ENCODE assay signal across 15 cellular contexts in the genomic region with DNA sequence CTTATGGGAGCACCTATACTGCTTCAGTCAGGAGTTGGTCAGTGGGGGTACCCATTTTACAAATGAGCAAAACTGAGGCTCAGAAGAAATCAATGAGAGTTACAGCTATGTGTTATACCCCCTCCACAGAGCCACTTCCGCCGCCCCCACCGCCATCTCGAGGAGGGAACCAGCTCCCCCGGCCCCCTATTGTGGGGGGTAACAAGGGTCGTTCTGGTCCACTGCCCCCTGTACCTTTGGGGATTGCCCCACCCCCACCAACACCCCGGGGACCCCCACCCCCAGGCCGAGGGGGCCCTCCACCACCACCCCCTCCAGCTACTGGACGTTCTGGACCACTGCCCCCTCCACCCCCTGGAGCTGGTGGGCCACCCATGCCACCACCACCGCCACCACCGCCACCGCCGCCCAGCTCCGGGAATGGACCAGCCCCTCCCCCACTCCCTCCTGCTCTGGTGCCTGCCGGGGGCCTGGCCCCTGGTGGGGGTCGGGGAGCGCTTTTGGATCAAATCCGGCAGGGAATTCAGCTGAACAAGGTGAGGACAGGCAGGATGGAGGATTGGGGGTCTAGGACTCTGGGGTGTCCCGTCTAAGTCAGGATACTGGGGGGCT. TPM values are rescaled to one million over a fixed set of nuclear protein-coding genes. Genes with fewer than 3 reads are reported as not detected.
A peak's percentile ranks its signal among the peaks of the same experiment; 100 is the strongest.
DNase-seq lines count a peak whose midpoint lies in the region; ATAC-seq and TF ChIP-seq lines count a peak whose summit lies in the region.
"Had no signal": no experiment of that assay in that cellular context is flagged by ENCODE, and none has a peak within 500 bp of the region (broad histone marks: within the 10 kb centered on the region; RNA-seq: fewer than 3 reads in every experiment).

No MANE protein-coding gene starts in this region.

- H3K27ac Mint-ChIP-seq in activated T-cell treated with anti-CD3 and anti-CD28 coated beads, Interleukin-2, amount 50 U/mL, for 72 hours: peak overlapping the region; percentile 46
- H3K27ac Mint-ChIP-seq in nephron progenitor cell: peak overlapping the region; percentile 48
- H3K27ac Mint-ChIP-seq: CD4-positive, alpha-beta T cell had no signal

- no peak for ATAC-seq in activated T-cell treated with anti-CD3 and anti-CD28 coated beads, Interleukin-2, amount 50 U/mL, for 72 hours (replicated peaks in 1 of 2)
- no peak for ATAC-seq in activated T-cell treated with anti-CD3 and anti-CD28 coated beads, Interleukin-2, amount 50 U/mL, for 4 hours
- ATAC-seq in esophagus mucosa: peak; percentile 30

- H3K27me3 ChIP-seq in spleen (replicated peaks in 1 of 7): no peaks in the 10 kb centered on the region

- no peak for DNase-seq in activated T-cell treated with anti-CD3 and anti-CD28 coated beads, Interleukin-2, amount 50 U/mL, for 72 hours
- DNase-seq in activated T-cell treated with anti-CD3 and anti-CD28 coated beads, Interleukin-2, amount 50 U/mL, for 4 hours: no peak
- DNase-seq in nephron progenitor cell (no peak), spleen (peak; percentile 64), NK-92 (lab: John Stamatoyannopoulos, UW; ENCODE audit: unreplicated experiment) (no peak), retina (no peak)
- DNase-seq: AML-193; Caco-2; CD4-positive, alpha-beta T cell; GM23248; HCEC 1CT had no signal

- TF ChIP-seq POLR2A in spleen (IDR thresholded peaks at IDR 0.05): no peak

- peaks cover 0 to 33% (median 16%) of the 10 kb centered on the region in 6 donors for H3K4me1 ChIP-seq in spleen
- H3K4me1 ChIP-seq: A549, Caco-2 had no signal

- peaks cover 0 to 63% (median 13%) of the 10 kb centered on the region in 6 donors for H3K36me3 ChIP-seq in spleen

- H3K27me3 Mint-ChIP-seq in activated T-cell treated with anti-CD3 and anti-CD28 coated beads, Interleukin-2, amount 50 U/mL, for 72 hours (ENCODE audit: low read depth): peaks cover 9% of the 10 kb centered on the region
- H3K27me3 Mint-ChIP-seq in activated T-cell treated with anti-CD3 and anti-CD28 coated beads, Interleukin-2, amount 50 U/mL, for 4 hours (ENCODE audit: low read depth): no peaks in the 10 kb centered on the region
- peaks cover 5% of the 10 kb centered on the region for H3K27me3 Mint-ChIP-seq in nephron progenitor cell (ENCODE audit: low read depth, poor library complexity)
- H3K27me3 Mint-ChIP-seq: CD4-positive, alpha-beta T cell had no signal

- intact Hi-C loops in spleen (cut with DNase I; ENCODE audit: low total_unique reads): no loop called here

- no peak overlapping the region for H3K4me3 ChIP-seq in spleen
- H3K4me3 ChIP-seq: A549, GM23248 had no signal

- TF ChIP-seq CTCF in nephron progenitor cell (IDR thresholded peaks at IDR 0.05) (no peak), spleen (IDR thresholded peaks at IDR 0.05 in 8 of 11, conservative IDR thresholded peaks at IDR 0.05 in 3 of 11) (no peak)

- no peak overlapping the region for H3K27ac ChIP-seq in spleen
- H3K27ac ChIP-seq: 22Rv1, A549, C4-2B, GM23248 had no signal

- H3K36me3 Mint-ChIP-seq in activated T-cell treated with anti-CD3 and anti-CD28 coated beads, Interleukin-2, amount 50 U/mL, for 72 hours (ENCODE audit: insufficient read depth in 2 of 2): peaks cover 17 to 18% of the 10 kb centered on the region in 2 donors
- H3K36me3 Mint-ChIP-seq in activated T-cell treated with anti-CD3 and anti-CD28 coated beads, Interleukin-2, amount 50 U/mL, for 4 hours (ENCODE audit: insufficient read depth): peaks cover 22% of the 10 kb centered on the region
- no peaks in the 10 kb centered on the region for H3K36me3 Mint-ChIP-seq in nephron progenitor cell (ENCODE audit: low read depth)

- H3K4me3 Mint-ChIP-seq in activated T-cell treated with anti-CD3 and anti-CD28 coated beads, Interleukin-2, amount 50 U/mL, for 72 hours: no peak overlapping the region
- H3K4me3 Mint-ChIP-seq in activated T-cell treated with anti-CD3 and anti-CD28 coated beads, Interleukin-2, amount 50 U/mL, for 4 hours: no peak overlapping the region
- no peak overlapping the region for H3K4me3 Mint-ChIP-seq in nephron progenitor cell
- H3K4me3 Mint-ChIP-seq: CD4-positive, alpha-beta T cell had no signal

- H3K9me3 Mint-ChIP-seq in activated T-cell treated with anti-CD3 and anti-CD28 coated beads, Interleukin-2, amount 50 U/mL, for 72 hours: no peaks in the 10 kb centered on the region
- no peaks in the 10 kb centered on the region for H3K9me3 Mint-ChIP-seq in activated T-cell treated with anti-CD3 and anti-CD28 coated beads, Interleukin-2, amount 50 U/mL, for 4 hours
- H3K9me3 Mint-ChIP-seq in nephron progenitor cell: peaks cover 66% of the 10 kb centered on the region
- H3K9me3 Mint-ChIP-seq: CD4-positive, alpha-beta T cell had no signal

- no peaks in the 10 kb centered on the region for H3K9me3 ChIP-seq in spleen
- H3K9me3 ChIP-seq: A549, Caco-2 had no signal

- WGBS in spleen, 5 donors: 69 to 82% (median 71%) methylated on average over 13 to 18 of the region's 19 CpGs; no CpG with 5 or more reads in 1 of the 5 donors

- H3K4me1 Mint-ChIP-seq in activated T-cell treated with anti-CD3 and anti-CD28 coated beads, Interleukin-2, amount 50 U/mL, for 72 hours (ENCODE audit: low read depth): peaks cover 22% of the 10 kb centered on the region
- peaks cover 32% of the 10 kb centered on the region for H3K4me1 Mint-ChIP-seq in activated T-cell treated with anti-CD3 and anti-CD28 coated beads, Interleukin-2, amount 50 U/mL, for 4 hours (ENCODE audit: low read depth)
- peaks cover 28% of the 10 kb centered on the region for H3K4me1 Mint-ChIP-seq in nephron progenitor cell

RNA-seq across cellular contexts. Expression of a gene that starts 5.0 kb away (rescaled TPM):
- total RNA-seq in activated T-cell treated with anti-CD3 and anti-CD28 coated beads, Interleukin-2, amount 50 U/mL, for 72 hours: 10 to 100 TPM; 81.4 to 83.9 TPM
- 10 to 100 TPM; 83.3 to 86.5 (median 86.2) TPM for total RNA-seq in activated T-cell treated with anti-CD3 and anti-CD28 coated beads, Interleukin-2, amount 50 U/mL, for 4 hours
- total RNA-seq in esophagus mucosa (1.2 TPM), spleen (100 to 1,000 TPM in 5 of 7 donors, 10 to 100 TPM in 2; 99.3 to 169 (median 107) TPM)
- polyA plus RNA-seq in spleen: 10 to 100 TPM; 53.5 to 64.8 (median 56.2) TPM
- total RNA-seq: GM23248 had no signal
- polyA plus RNA-seq: GM23248 had no signal

RNA-seq across cellular contexts. Expression of a gene that starts 7.9 kb away (rescaled TPM):
- total RNA-seq in activated T-cell treated with anti-CD3 and anti-CD28 coated beads, Interleukin-2, amount 50 U/mL, for 72 hours: 10 to 100 TPM; 29.4 to 34.8 TPM
- 10 to 100 TPM; 21.2 to 25.5 (median 23.2) TPM for total RNA-seq in activated T-cell treated with anti-CD3 and anti-CD28 coated beads, Interleukin-2, amount 50 U/mL, for 4 hours
- 6.4 TPM for total RNA-seq in esophagus mucosa
- 1 to 10 TPM; 6.2 to 9.2 (median 7.4) TPM for total RNA-seq in spleen
- 1 to 10 TPM; 4.0 to 6.7 (median 4.9) TPM for polyA plus RNA-seq in spleen

Comparison
In these comparisons a context has a peak if more than half of its experiments do, and no peak if none do; other contexts are left out.
1. RNA of a gene that starts 5.0 kb away (total RNA-seq): 99.3 to 169 TPM in spleen, 83.3 to 86.5 TPM in activated T-cell treated with anti-CD3 and anti-CD28 coated beads, Interleukin-2, amount 50 U/mL, for 4 hours and 81.4 to 83.9 TPM in activated T-cell treated with anti-CD3 and anti-CD28 coated beads, Interleukin-2, amount 50 U/mL, for 72 hours; 1.2 TPM in esophagus mucosa (single experiment); every median in the first group is over 10 times any median in the second.